ENCODE assay signal across 11 cellular contexts in genomic region chr12:116532428-116532827, GRCh38. TPM values are rescaled to one million over a fixed set of nuclear protein-coding genes. Genes with fewer than 3 reads are reported as not detected.
DNase-seq lines count a peak whose midpoint lies in the region; ATAC-seq and TF ChIP-seq lines count a peak whose summit lies in the region.
"Had no signal": no experiment of that assay in that cellular context is flagged by ENCODE, and none has a peak within 500 bp of the region (broad histone marks: within the 10 kb centered on the region; RNA-seq: fewer than 3 reads in every experiment).

No MANE protein-coding gene starts in this region.

- no peak overlapping the region for H3K9ac ChIP-seq in PC-3 (ENCODE audit: low read length)

- peaks cover 25% of the 10 kb centered on the region for H3K4me1 Mint-ChIP-seq in activated CD4-positive, alpha-beta T cell treated with anti-CD3 and anti-CD28 coated beads, Interleukin-2, amount 10 ng/mL, durations not matched to agents 24 days and 14 days
- peaks cover 5% of the 10 kb centered on the region for H3K4me1 Mint-ChIP-seq in endothelial cell (ENCODE audit: unreplicated experiment)

- WGBS in spleen, 5 donors: 75 to 82% (median 77%) methylated on average over 4 of the region's 4 CpGs

- intact Hi-C loops in activated CD4-positive, alpha-beta T cell treated with anti-CD3 and anti-CD28 coated beads, Interleukin-2, amount 10 ng/mL, durations not matched to agents 24 days and 14 days (cut with micrococcal nuclease): loop anchor here (5.0 kb wide), 1 partner anchor 60 kb away; no protein-coding TSS in a partner anchor
- intact Hi-C loops in PC-3 (cut with micrococcal nuclease): no loop called here
- intact Hi-C loops in spleen (cut with DNase I; ENCODE audit: low total_unique reads): no loop called here

- peaks cover 12% of the 10 kb centered on the region for H3K27me3 Mint-ChIP-seq in activated CD4-positive, alpha-beta T cell treated with anti-CD3 and anti-CD28 coated beads, Interleukin-2, amount 10 ng/mL, durations not matched to agents 24 days and 14 days
- H3K27me3 Mint-ChIP-seq in endothelial cell (ENCODE audit: unreplicated experiment): peaks cover 4% of the 10 kb centered on the region

- H3K27me3 ChIP-seq in PC-3 (ENCODE audit: low read length) (no peaks in the 10 kb centered on the region), spleen (replicated peaks in 1 of 7) (no peaks in the 10 kb centered on the region)
- H3K27me3 ChIP-seq: esophagus muscularis mucosa had no signal

- no peak for TF ChIP-seq POLR2A in spleen (IDR thresholded peaks at IDR 0.05)

- H3K4me2 ChIP-seq in PC-3 (ENCODE audit: low read length): peak overlapping the region; percentile 88; the same call in 1 of the 2 replicates

- no peak for DNase-seq in activated CD4-positive, alpha-beta T cell treated with anti-CD3 and anti-CD28 coated beads, Interleukin-2, amount 10 ng/mL, durations not matched to agents 24 days and 14 days
- DNase-seq in activated CD4-positive, alpha-beta T cell treated with anti-CD3 and anti-CD28 coated beads, Interleukin-2, amount 50 U/mL, for 4 hours: no peak
- DNase-seq in PC-3 (no peak), endothelial cell (ENCODE audit: low spot score) (no peak), spleen (peak; percentile 45), NCI-H1930 (lab: John Stamatoyannopoulos, UW) (no peak)
- DNase-seq in activated CD4-positive, CD25-positive, alpha-beta regulatory T cell (lab: John Stamatoyannopoulos, UW): no peak
- DNase-seq: NCI-H1417 treated with DMSO at 0.1 percent for 48 hours had no signal

- H3K9me3 ChIP-seq in PC-3 (ENCODE audit: low read length): no peaks in the 10 kb centered on the region
- H3K9me3 ChIP-seq in spleen: no peaks in the 10 kb centered on the region
- H3K9me3 ChIP-seq: esophagus muscularis mucosa had no signal

- no peak overlapping the region for H3K27ac Mint-ChIP-seq in activated CD4-positive, alpha-beta T cell treated with anti-CD3 and anti-CD28 coated beads, Interleukin-2, amount 10 ng/mL, durations not matched to agents 24 days and 14 days
- peak overlapping the region; percentile 27 for H3K27ac Mint-ChIP-seq in endothelial cell (ENCODE audit: unreplicated experiment)
- H3K27ac Mint-ChIP-seq: activated CD4-positive, alpha-beta memory T cell treated with anti-CD3 and anti-CD28 coated beads, Interleukin-2, amount 10 ng/mL, durations not matched to agents 7 days and 5 days had no signal

- CTCF ChIA-PET in PC-3 (lab: Charles Lee): interaction anchor here (0.6 kb wide), 1 partner anchor 376 kb away, joined by 18 read pairs; no protein-coding TSS in a partner anchor

- H3K36me3 Mint-ChIP-seq in activated CD4-positive, alpha-beta T cell treated with anti-CD3 and anti-CD28 coated beads, Interleukin-2, amount 10 ng/mL, durations not matched to agents 24 days and 14 days (ENCODE audit: low read depth): peaks cover 2% of the 10 kb centered on the region
- H3K36me3 Mint-ChIP-seq in endothelial cell (ENCODE audit: low read depth, unreplicated experiment): no peaks in the 10 kb centered on the region

- H3K27ac ChIP-seq in PC-3 (ENCODE audit: low read length) (no peak overlapping the region), spleen (no peak overlapping the region)

- TF ChIP-seq CTCF in PC-3 (conservative IDR thresholded peaks at IDR 0.05; ENCODE audit: low read depth, low read length): no peak; the same call in 1 of the 2 replicates
- TF ChIP-seq CTCF in endothelial cell (IDR thresholded peaks at IDR 0.05; ENCODE audit: unreplicated experiment): no peak
- no peak for TF ChIP-seq CTCF in spleen (IDR thresholded peaks at IDR 0.05 in 8 of 11, conservative IDR thresholded peaks at IDR 0.05 in 3 of 11)

- peaks cover 4% of the 10 kb centered on the region for H3K9me3 Mint-ChIP-seq in activated CD4-positive, alpha-beta T cell treated with anti-CD3 and anti-CD28 coated beads, Interleukin-2, amount 10 ng/mL, durations not matched to agents 24 days and 14 days
- no peaks in the 10 kb centered on the region for H3K9me3 Mint-ChIP-seq in endothelial cell (ENCODE audit: unreplicated experiment)
- H3K9me3 Mint-ChIP-seq: activated CD4-positive, alpha-beta memory T cell treated with anti-CD3 and anti-CD28 coated beads, Interleukin-2, amount 10 ng/mL, durations not matched to agents 7 days and 5 days had no signal

- H3K36me3 ChIP-seq in PC-3 (ENCODE audit: low read depth, low read length) (no peaks in the 10 kb centered on the region; the same call in 1 of the 2 replicates), spleen (no peaks in the 10 kb centered on the region)
- H3K36me3 ChIP-seq: esophagus muscularis mucosa had no signal

- H2AFZ ChIP-seq in PC-3 (ENCODE audit: low read length): no peak overlapping the region

- H3K4me3 ChIP-seq in PC-3 (ENCODE audit: low read length): no peak overlapping the region
- peak overlapping the region in 1 of 8 donors; percentile 75 for H3K4me3 ChIP-seq in spleen

- H3K9me2 ChIP-seq in PC-3 (replicated peaks; ENCODE audit: low read length): no peaks in the 10 kb centered on the region

- H3K79me2 ChIP-seq in PC-3 (ENCODE audit: low read length): no peaks in the 10 kb centered on the region

- no TSS peak for BruUV-seq in PC-3 (replicated peaks; lab: Mats Ljungman, UMichigan)

- H3F3A ChIP-seq in PC-3 (ENCODE audit: low read length, unreplicated experiment): no peaks in the 10 kb centered on the region

- peaks cover 40% of the 10 kb centered on the region for H3K4me1 ChIP-seq in PC-3 (ENCODE audit: insufficient read depth, low read length)
- peaks cover 9 to 50% (median 33%) of the 10 kb centered on the region in 6 donors for H3K4me1 ChIP-seq in spleen

- peak overlapping the region; percentile 91 for H3K4me3 Mint-ChIP-seq in activated CD4-positive, alpha-beta T cell treated with anti-CD3 and anti-CD28 coated beads, Interleukin-2, amount 10 ng/mL, durations not matched to agents 24 days and 14 days
- H3K4me3 Mint-ChIP-seq in endothelial cell (ENCODE audit: unreplicated experiment): peak overlapping the region; percentile 56

- POLR2A ChIA-PET in PC-3 (lab: Charles Lee; ENCODE audit: unreplicated experiment): no interaction called here

- no peak for ATAC-seq in PC-3
- no peak for ATAC-seq in GM21367 (IDR thresholded peaks at IDR 0.05; ENCODE audit: unreplicated experiment)

- no peaks in the 10 kb centered on the region for H4K20me1 ChIP-seq in PC-3 (ENCODE audit: low read length)

RNA-seq across cellular contexts. Expression of gene MAP1LC3B2, which starts 26.8 kb away (rescaled TPM):
- total RNA-seq in activated CD4-positive, alpha-beta T cell treated with anti-CD3 and anti-CD28 coated beads, Interleukin-2, amount 10 ng/mL, durations not matched to agents 24 days and 14 days: 0.68 TPM in 1 of 2 replicates, not detected in the other
- total RNA-seq in PC-3 (2014; rRNA removed) (not detected in 2 replicates), endothelial cell (ENCODE audit: unreplicated experiment) (not detected), spleen (1 to 10 TPM; 1.4 to 3.0 (median 2.1) TPM)
- polyA plus RNA-seq in spleen: 1 to 10 TPM in 2 of 3 donors, under 1 TPM in 1; 0.86 to 1.4 (median 1.2) TPM
